Comparison of ENCODE assay signal across 36 cellular contexts in the genomic region with DNA sequence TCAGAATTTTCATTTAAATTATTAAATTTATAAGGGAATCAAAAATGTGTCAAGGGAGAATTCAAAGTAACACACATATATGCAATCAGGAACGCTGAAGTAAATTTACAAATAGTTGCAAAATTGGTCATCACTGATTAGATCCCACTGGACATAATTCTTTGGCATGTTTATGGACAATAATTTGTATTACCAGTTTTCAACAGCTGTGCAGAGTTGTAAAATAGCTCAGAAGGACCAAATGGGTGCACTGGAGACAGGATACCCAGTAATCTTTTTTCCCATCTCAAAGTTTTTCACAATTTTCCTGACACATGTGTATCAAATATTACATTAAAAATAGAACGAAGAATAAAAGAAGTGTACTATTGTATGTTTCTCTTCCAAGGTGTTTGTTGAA. TPM values are rescaled to one million over a fixed set of nuclear protein-coding genes. Genes with fewer than 3 reads are reported as not detected.
"Had no signal": no experiment of that assay in that cellular context is flagged by ENCODE, and none has a peak within 500 bp of the region (broad histone marks: within the 10 kb centered on the region; RNA-seq: fewer than 3 reads in every experiment).

No MANE protein-coding gene starts in this region.

- H3K36me3 Mint-ChIP-seq: activated CD4-positive, alpha-beta memory T cell treated with anti-CD3 and anti-CD28 coated beads for 36 hours; activated CD8-positive, alpha-beta memory T cell treated with anti-CD3 and anti-CD28 coated beads, Interleukin-2, amount 10 ng/mL, durations not matched to agents 7 days and 5 days; activated naive CD8-positive, alpha-beta T cell treated with anti-CD3 and anti-CD28 coated beads for 36 hours had no signal

- H3K9me3 ChIP-seq: adrenal gland, body of pancreas, esophagus squamous epithelium had no signal

- H3K27ac Mint-ChIP-seq: activated CD4-positive, alpha-beta memory T cell treated with anti-CD3 and anti-CD28 coated beads for 36 hours; activated CD4-positive, alpha-beta T cell treated with anti-CD3 and anti-CD28 coated beads for 36 hours; activated CD4-positive, alpha-beta T cell treated with anti-CD3 and anti-CD28 coated beads, Interleukin-2, amount 10 ng/mL, durations not matched to agents 24 days and 14 days; activated CD8-positive, alpha-beta memory T cell treated with anti-CD3 and anti-CD28 coated beads, Interleukin-2, amount 10 ng/mL, durations not matched to agents 7 days and 5 days; activated CD8-positive, alpha-beta T cell treated with anti-CD3 and anti-CD28 coated beads, Interleukin-2, amount 10 ng/mL, durations not matched to agents 7 days and 5 days; activated naive CD4-positive, alpha-beta T cell treated with anti-CD3 and anti-CD28 coated beads for 36 hours; activated naive CD4-positive, alpha-beta T cell treated with anti-CD3 and anti-CD28 coated beads, Interleukin-2, amount 50 U/mL, for 24 hours; activated naive CD8-positive, alpha-beta T cell treated with anti-CD3 and anti-CD28 coated beads for 36 hours; activated naive CD8-positive, alpha-beta T cell treated with anti-CD3 and anti-CD28 coated beads, Interleukin-2, amount 50 U/mL, for 24 hours; activated T-helper 1 cell treated with anti-CD3 and anti-CD28 coated beads, Interleukin-12 subunit alpha, Interleukin-12 subunit beta, Interleukin-2, Interleukin-4 antibody, amounts not matched to agents 30 ng/mL and 10 ng/mL and 1 ng/mL, durations not matched to agents 14 hours and 24 hours and 36 hours; activated T-helper 2 cell treated with anti-CD3 and anti-CD28 coated beads, Interferon-gamma antibody, Interleukin-2, Interleukin-4, amounts not matched to agents 10 μg/mL and 5 μg/mL and 100 μg/mL, durations not matched to agents 14 hours and 24 hours and 36 hours; T-helper 17 cell; T-helper 2 cell treated with Interferon-gamma antibody and Interleukin-4, amounts not matched to agents 5 μg/mL and 100 μg/mL, for 36 hours had no signal

- H3K4me3 Mint-ChIP-seq: activated CD4-positive, alpha-beta memory T cell treated with anti-CD3 and anti-CD28 coated beads for 36 hours; activated CD4-positive, alpha-beta T cell treated with anti-CD3 and anti-CD28 coated beads for 36 hours; activated CD4-positive, alpha-beta T cell treated with anti-CD3 and anti-CD28 coated beads, Interleukin-2, amount 10 ng/mL, durations not matched to agents 24 days and 14 days; activated CD8-positive, alpha-beta memory T cell treated with anti-CD3 and anti-CD28 coated beads, Interleukin-2, amount 10 ng/mL, durations not matched to agents 7 days and 5 days; activated CD8-positive, alpha-beta T cell treated with anti-CD3 and anti-CD28 coated beads, Interleukin-2, amount 10 ng/mL, durations not matched to agents 7 days and 5 days; activated naive CD4-positive, alpha-beta T cell treated with anti-CD3 and anti-CD28 coated beads for 36 hours; activated naive CD4-positive, alpha-beta T cell treated with anti-CD3 and anti-CD28 coated beads, Interleukin-2, amount 50 U/mL, for 24 hours; activated naive CD8-positive, alpha-beta T cell treated with anti-CD3 and anti-CD28 coated beads for 36 hours; activated naive CD8-positive, alpha-beta T cell treated with anti-CD3 and anti-CD28 coated beads, Interleukin-2, amount 50 U/mL, for 24 hours; activated T-helper 1 cell treated with anti-CD3 and anti-CD28 coated beads, Interleukin-12 subunit alpha, Interleukin-12 subunit beta, Interleukin-2, Interleukin-4 antibody, amounts not matched to agents 30 ng/mL and 10 ng/mL and 1 ng/mL, durations not matched to agents 14 hours and 24 hours and 36 hours; T-helper 17 cell; T-helper 2 cell treated with Interferon-gamma antibody and Interleukin-4, amounts not matched to agents 5 μg/mL and 100 μg/mL, for 36 hours had no signal

- ATAC-seq: activated CD4-positive, alpha-beta T cell treated with anti-CD3 and anti-CD28 coated beads for 36 hours; activated CD8-positive, alpha-beta memory T cell treated with anti-CD3 and anti-CD28 coated beads, Interleukin-2, amount 10 ng/mL, durations not matched to agents 7 days and 5 days; activated CD8-positive, alpha-beta T cell treated with anti-CD3 and anti-CD28 coated beads, Interleukin-2, amount 10 ng/mL, durations not matched to agents 7 days and 5 days; activated naive CD8-positive, alpha-beta T cell treated with anti-CD3 and anti-CD28 coated beads, Interleukin-2, amount 50 U/mL, for 24 hours; body of pancreas; T-helper 17 cell had no signal

- DNase-seq: activated CD4-positive, alpha-beta memory T cell treated with anti-CD3 and anti-CD28 coated beads for 36 hours; activated CD4-positive, alpha-beta T cell treated with anti-CD3 and anti-CD28 coated beads for 36 hours; activated CD4-positive, alpha-beta T cell treated with anti-CD3 and anti-CD28 coated beads, Interleukin-2, amount 10 ng/mL, durations not matched to agents 24 days and 14 days; activated CD4-positive, CD25-positive, alpha-beta regulatory T cell; activated CD4-positive, CD25-positive, alpha-beta regulatory T cell treated with anti-CD3 and anti-CD28 coated beads, Interleukin-2, amount 50 U/mL, for 72 hours; activated CD8-positive, alpha-beta memory T cell treated with anti-CD3 and anti-CD28 coated beads, Interleukin-2, amount 10 ng/mL, durations not matched to agents 7 days and 5 days; activated CD8-positive, alpha-beta memory T cell treated with anti-CD3 and anti-CD28 coated beads, Interleukin-2, amount 50 U/mL, for 4 hours; activated CD8-positive, alpha-beta T cell treated with anti-CD3 and anti-CD28 coated beads, Interleukin-2, amount 10 ng/mL, durations not matched to agents 7 days and 5 days; activated effector memory CD4-positive, alpha-beta T cell treated with anti-CD3 and anti-CD28 coated beads, Interleukin-2, amount 50 U/mL, for 16 hours; activated naive CD4-positive, alpha-beta T cell treated with anti-CD3 and anti-CD28 coated beads for 36 hours; activated naive CD8-positive, alpha-beta T cell treated with anti-CD3 and anti-CD28 coated beads for 36 hours; activated naive CD8-positive, alpha-beta T cell treated with anti-CD3 and anti-CD28 coated beads, Interleukin-2, amount 50 U/mL, for 24 hours; activated T-cell treated with anti-CD3 and anti-CD28 coated beads, Interleukin-2, amount 50 U/mL, for 1 hour; activated T-cell treated with anti-CD3 and anti-CD28 coated beads, Interleukin-2, amount 50 U/mL, for 48 hours; adrenal gland; amygdala; aorta; body of pancreas; caudate nucleus; cortex of kidney; dermis blood vessel endothelial cell; effector CD8-positive, alpha-beta T cell; esophagus squamous epithelium; foreskin fibroblast; head of caudate nucleus; T-helper 1 cell; T-helper 17 cell; T1000; WERI-Rb-1 had no signal

- H3K27ac ChIP-seq: adrenal gland, body of pancreas, epithelial cell of prostate, esophagus squamous epithelium, WERI-Rb-1 had no signal

- H3K4me1 Mint-ChIP-seq: activated naive CD4-positive, alpha-beta T cell treated with anti-CD3 and anti-CD28 coated beads, Interleukin-2, amount 50 U/mL, for 24 hours; activated naive CD8-positive, alpha-beta T cell treated with anti-CD3 and anti-CD28 coated beads, Interleukin-2, amount 50 U/mL, for 24 hours had no signal

- H3K27me3 ChIP-seq: adrenal gland, body of pancreas, esophagus squamous epithelium had no signal

- H3K36me3 ChIP-seq: adrenal gland, esophagus squamous epithelium, WERI-Rb-1 had no signal

- H3K27me3 Mint-ChIP-seq: activated CD4-positive, alpha-beta memory T cell treated with anti-CD3 and anti-CD28 coated beads for 36 hours; activated CD4-positive, alpha-beta T cell treated with anti-CD3 and anti-CD28 coated beads for 36 hours; activated CD4-positive, alpha-beta T cell treated with anti-CD3 and anti-CD28 coated beads, Interleukin-2, amount 10 ng/mL, durations not matched to agents 24 days and 14 days; activated CD8-positive, alpha-beta memory T cell treated with anti-CD3 and anti-CD28 coated beads, Interleukin-2, amount 10 ng/mL, durations not matched to agents 7 days and 5 days; activated naive CD4-positive, alpha-beta T cell treated with anti-CD3 and anti-CD28 coated beads, Interleukin-2, amount 50 U/mL, for 24 hours; activated naive CD8-positive, alpha-beta T cell treated with anti-CD3 and anti-CD28 coated beads for 36 hours; activated naive CD8-positive, alpha-beta T cell treated with anti-CD3 and anti-CD28 coated beads, Interleukin-2, amount 50 U/mL, for 24 hours; T-helper 17 cell had no signal

- H3K9me3 Mint-ChIP-seq: activated CD4-positive, alpha-beta memory T cell treated with anti-CD3 and anti-CD28 coated beads for 36 hours; activated CD4-positive, alpha-beta T cell treated with anti-CD3 and anti-CD28 coated beads, Interleukin-2, amount 10 ng/mL, durations not matched to agents 24 days and 14 days; activated naive CD4-positive, alpha-beta T cell treated with anti-CD3 and anti-CD28 coated beads for 36 hours; activated naive CD4-positive, alpha-beta T cell treated with anti-CD3 and anti-CD28 coated beads, Interleukin-2, amount 50 U/mL, for 24 hours; activated naive CD8-positive, alpha-beta T cell treated with anti-CD3 and anti-CD28 coated beads for 36 hours; activated naive CD8-positive, alpha-beta T cell treated with anti-CD3 and anti-CD28 coated beads, Interleukin-2, amount 50 U/mL, for 24 hours; activated T-helper 1 cell treated with anti-CD3 and anti-CD28 coated beads, Interleukin-12 subunit alpha, Interleukin-12 subunit beta, Interleukin-2, Interleukin-4 antibody, amounts not matched to agents 30 ng/mL and 10 ng/mL and 1 ng/mL, durations not matched to agents 14 hours and 24 hours and 36 hours; activated T-helper 2 cell treated with anti-CD3 and anti-CD28 coated beads, Interferon-gamma antibody, Interleukin-2, Interleukin-4, amounts not matched to agents 10 μg/mL and 5 μg/mL and 100 μg/mL, durations not matched to agents 14 hours and 24 hours and 36 hours; T-helper 2 cell treated with Interferon-gamma antibody and Interleukin-4, amounts not matched to agents 5 μg/mL and 100 μg/mL, for 36 hours had no signal

- H3K4me3 ChIP-seq: adrenal gland, body of pancreas, esophagus squamous epithelium had no signal

RNA-seq across cellular contexts. Expression of a gene that starts 4.1 kb away (rescaled TPM):
- total RNA-seq: activated CD4-positive, alpha-beta memory T cell treated with anti-CD3 and anti-CD28 coated beads for 36 hours; activated CD4-positive, alpha-beta T cell treated with anti-CD3 and anti-CD28 coated beads for 36 hours; activated CD4-positive, alpha-beta T cell treated with anti-CD3 and anti-CD28 coated beads, Interleukin-2, amount 10 ng/mL, durations not matched to agents 24 days and 14 days; activated CD8-positive, alpha-beta memory T cell treated with anti-CD3 and anti-CD28 coated beads for 36 hours; activated CD8-positive, alpha-beta memory T cell treated with anti-CD3 and anti-CD28 coated beads, Interleukin-2, amount 10 ng/mL, durations not matched to agents 7 days and 5 days; activated CD8-positive, alpha-beta T cell treated with anti-CD3 and anti-CD28 coated beads, Interleukin-2, amount 10 ng/mL, durations not matched to agents 7 days and 5 days; activated naive CD4-positive, alpha-beta T cell treated with anti-CD3 and anti-CD28 coated beads for 36 hours; activated naive CD8-positive, alpha-beta T cell treated with anti-CD3 and anti-CD28 coated beads for 36 hours; activated T-helper 1 cell treated with anti-CD3 and anti-CD28 coated beads, Interleukin-12 subunit alpha, Interleukin-12 subunit beta, Interleukin-2, Interleukin-4 antibody, amounts not matched to agents 30 ng/mL and 10 ng/mL and 1 ng/mL, durations not matched to agents 14 hours and 24 hours and 36 hours; activated T-helper 2 cell treated with anti-CD3 and anti-CD28 coated beads, Interferon-gamma antibody, Interleukin-2, Interleukin-4, amounts not matched to agents 10 μg/mL and 5 μg/mL and 100 μg/mL, durations not matched to agents 14 hours and 24 hours and 36 hours; dermis blood vessel endothelial cell; endothelial cell of umbilical vein; T-helper 17 cell had no signal
